Comparison of ENCODE assay signal across 26 cellular contexts in the genomic region with DNA sequence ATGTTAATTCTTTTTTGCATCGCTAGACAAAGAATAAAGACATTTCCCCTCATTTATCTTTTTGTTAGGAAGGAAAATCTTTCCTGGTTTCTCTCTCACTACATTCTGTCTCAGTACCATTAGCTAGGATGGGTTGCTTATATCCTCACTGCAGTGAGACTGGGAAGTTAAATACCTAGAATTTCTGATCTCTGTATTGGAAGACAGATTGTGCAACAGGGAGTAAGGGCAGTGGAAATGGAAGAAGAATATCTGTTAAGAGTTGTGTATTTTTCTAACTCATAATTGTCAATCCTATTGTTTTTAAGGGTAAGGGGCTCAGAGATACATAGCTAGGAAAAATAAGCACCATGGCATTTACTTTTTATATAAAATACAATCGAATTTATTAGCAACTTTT.
"Had no signal": no experiment of that assay in that cellular context is flagged by ENCODE, and none has a peak within 500 bp of the region (broad histone marks: within the 10 kb centered on the region; RNA-seq: fewer than 3 reads in every experiment).

No MANE protein-coding gene starts in this region.

- H3K4me3 Mint-ChIP-seq: activated CD8-positive, alpha-beta memory T cell treated with anti-CD3 and anti-CD28 coated beads, Interleukin-2, amount 10 ng/mL, durations not matched to agents 7 days and 5 days; activated CD8-positive, alpha-beta T cell treated with anti-CD3 and anti-CD28 coated beads, Interleukin-2, amount 10 ng/mL, durations not matched to agents 7 days and 5 days; activated naive CD8-positive, alpha-beta T cell; activated T-cell treated with anti-CD3 and anti-CD28 coated beads, Interleukin-2, amount 50 U/mL, for 72 hours; stimulated activated naive B cell treated with anti-CD40 and anti-IgM and Interleukin-4, amounts not matched to agents 10 μg/mL and 1 μg/mL and 100 μg/mL, for 72 hours had no signal

- H3K27ac ChIP-seq: adrenal gland, brain microvascular endothelial cell, gastroesophageal sphincter, pancreas, psoas muscle, right atrium auricular region, stomach, tibial artery, upper lobe of right lung had no signal

- H3K36me3 ChIP-seq: adrenal gland, brain microvascular endothelial cell, gastroesophageal sphincter, pancreas, right atrium auricular region, stomach, tibial artery, upper lobe of right lung had no signal

- H3K27me3 Mint-ChIP-seq: activated CD8-positive, alpha-beta memory T cell treated with anti-CD3 and anti-CD28 coated beads, Interleukin-2, amount 10 ng/mL, durations not matched to agents 7 days and 5 days had no signal

- H3K27me3 ChIP-seq: adrenal gland, brain microvascular endothelial cell, gastroesophageal sphincter, pancreas, right atrium auricular region, stomach, tibial artery, upper lobe of right lung had no signal

- H3K36me3 Mint-ChIP-seq: activated CD8-positive, alpha-beta memory T cell treated with anti-CD3 and anti-CD28 coated beads, Interleukin-2, amount 10 ng/mL, durations not matched to agents 7 days and 5 days; activated naive CD8-positive, alpha-beta T cell had no signal

- H3K4me1 ChIP-seq: adrenal gland, gastroesophageal sphincter, pancreas, psoas muscle, right atrium auricular region, stomach, tibial artery, upper lobe of right lung had no signal

- H3K4me1 Mint-ChIP-seq: activated CD8-positive, alpha-beta memory T cell treated with anti-CD3 and anti-CD28 coated beads, Interleukin-2, amount 10 ng/mL, durations not matched to agents 7 days and 5 days had no signal

- H3K4me3 ChIP-seq: adrenal gland, gastroesophageal sphincter, pancreas, psoas muscle, right atrium auricular region, stomach, tibial artery, upper lobe of right lung had no signal

- DNase-seq: activated CD8-positive, alpha-beta memory T cell treated with anti-CD3 and anti-CD28 coated beads, Interleukin-2, amount 10 ng/mL, durations not matched to agents 7 days and 5 days; activated CD8-positive, alpha-beta T cell treated with anti-CD3 and anti-CD28 coated beads, Interleukin-2, amount 10 ng/mL, durations not matched to agents 7 days and 5 days; activated naive CD4-positive, alpha-beta T cell; activated T-cell treated with anti-CD3 and anti-CD28 coated beads for 4 hours; activated T-cell treated with anti-CD3 and anti-CD28 coated beads, Interleukin-2, amount 50 U/mL, for 72 hours; adrenal gland; brain microvascular endothelial cell; head of caudate nucleus; hippocampal formation; kidney; left colon; mammary epithelial cell; psoas muscle; stimulated activated CD4-positive, alpha-beta T cell treated with anti-CD3 and anti-CD28 coated beads, Interleukin-15, amount 100 ng/mL, for 24 hours; stimulated activated CD4-positive, alpha-beta T cell treated with anti-CD3 and anti-CD28 coated beads, Interleukin-2, amount 100 ng/mL, for 24 hours; stimulated activated naive B cell treated with anti-CD40 and anti-IgM and Interleukin-4, amounts not matched to agents 10 μg/mL and 1 μg/mL and 100 μg/mL, for 72 hours; stomach; T-helper 2 cell; tibial artery; upper lobe of right lung had no signal

- FAIRE-seq: astrocyte, endothelial cell of umbilical vein had no signal

- H3K9me3 ChIP-seq: adrenal gland, gastroesophageal sphincter, pancreas, psoas muscle, right atrium auricular region, stomach, tibial artery, upper lobe of right lung had no signal

- H3K27ac Mint-ChIP-seq: activated CD8-positive, alpha-beta memory T cell treated with anti-CD3 and anti-CD28 coated beads, Interleukin-2, amount 10 ng/mL, durations not matched to agents 7 days and 5 days; activated CD8-positive, alpha-beta T cell treated with anti-CD3 and anti-CD28 coated beads, Interleukin-2, amount 10 ng/mL, durations not matched to agents 7 days and 5 days; activated naive CD8-positive, alpha-beta T cell; activated T-cell treated with anti-CD3 and anti-CD28 coated beads, Interleukin-2, amount 50 U/mL, for 72 hours; stimulated activated naive B cell treated with anti-CD40 and anti-IgM and Interleukin-4, amounts not matched to agents 10 μg/mL and 1 μg/mL and 100 μg/mL, for 72 hours had no signal
